Comparison of ENCODE assay signal across 20 cellular contexts in the genomic region with DNA sequence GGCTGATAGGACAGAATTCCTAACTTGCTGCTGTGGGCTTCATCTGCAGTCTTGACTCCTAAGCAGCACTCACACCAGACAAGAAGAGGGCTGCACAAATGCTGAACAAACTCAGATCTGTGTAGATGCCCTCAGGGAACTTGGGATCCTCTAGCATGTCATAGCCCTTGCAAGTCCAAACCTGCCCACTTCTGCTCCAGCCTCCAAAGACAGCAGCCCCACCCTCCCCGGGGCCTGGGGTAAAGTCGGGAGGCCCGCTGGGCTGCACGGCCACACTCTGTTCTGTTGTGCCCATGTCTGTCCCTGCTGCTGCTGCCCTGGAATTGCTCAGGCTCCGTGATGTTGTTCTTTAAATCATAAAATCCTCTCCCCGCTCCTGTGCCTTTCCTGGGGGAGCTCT. TPM values are rescaled to one million over a fixed set of nuclear protein-coding genes. Genes with fewer than 3 reads are reported as not detected.
DNase-seq lines count a peak whose midpoint lies in the region; ATAC-seq, FAIRE-seq and TF ChIP-seq lines count a peak whose summit lies in the region.
"Had no signal": no experiment of that assay in that cellular context is flagged by ENCODE, and none has a peak within 500 bp of the region (broad histone marks: within the 10 kb centered on the region; RNA-seq: fewer than 3 reads in every experiment).

No MANE protein-coding gene starts in this region.

- H3K4me2 ChIP-seq in astrocyte (ENCODE audit: low read length) (no peak overlapping the region), neuronal stem cell (ENCODE audit: insufficient read depth, low read length, poor library complexity, severe bottlenecking) (no peak overlapping the region)

- H3K23ac ChIP-seq in neuronal stem cell (ENCODE audit: low read depth, low read length, poor library complexity), result no peak overlapping the region

- H3K18ac ChIP-seq in neuronal stem cell (ENCODE audit: low read length), result peak overlapping the region; percentile 21

- peaks cover 6% of the 10 kb centered on the region for H3K27me3 ChIP-seq in astrocyte (ENCODE audit: insufficient read depth, low read length)
- peaks cover 0 to 19% (median 0%) of the 10 kb centered on the region in 3 experiments for H3K27me3 ChIP-seq in neuronal stem cell (ENCODE audit: control insufficient read depth in 3 of 3, insufficient read depth in 3 of 3, low read depth in 1 of 3, low read length in 3 of 3)
- H3K27me3 ChIP-seq: Peyer's patch had no signal

- no peak overlapping the region for H2BK12ac ChIP-seq in neuronal stem cell (ENCODE audit: low read length)

- CTCF ChIA-PET in HEK293 (lab: Yijun Ruan, JAX), result no interaction called here

- no peaks in the 10 kb centered on the region for H3K79me1 ChIP-seq in neuronal stem cell (ENCODE audit: low read depth, low read length)

- no peaks in the 10 kb centered on the region for H4K20me1 ChIP-seq in astrocyte (ENCODE audit: insufficient read depth, low read length)

- DNase-seq in NCI-H2171 treated with DMSO at 0.1 percent for 48 hours (lab: John Stamatoyannopoulos, UW), result peak; percentile 53
- no peak for DNase-seq in astrocyte (ENCODE audit: low read depth)
- no peak for DNase-seq in neuronal stem cell (ENCODE audit: low spot score)
- DNase-seq in NCI-H82 treated with DMSO at 0.1 percent for 48 hours (lab: John Stamatoyannopoulos, UW; ENCODE audit: unreplicated experiment), result no peak
- DNase-seq: activated CD4-positive, alpha-beta T cell treated with anti-CD3 and anti-CD28 coated beads for 1 hour; activated naive CD8-positive, alpha-beta T cell treated with anti-CD3 and anti-CD28 coated beads for 36 hours; naive thymus-derived CD4-positive, alpha-beta T cell; NCI-H2029 treated with DMSO at 0.1 percent for 48 hours; NCI-H82; Peyer's patch; stimulated activated naive CD8-positive, alpha-beta T cell treated with anti-CD3 and anti-CD28 coated beads, Interleukin-15, Interleukin-2, amounts not matched to agents 100 U/mL and 50 U/mL, for 24 hours; tibial artery had no signal

- H2BK15ac ChIP-seq in neuronal stem cell (ENCODE audit: low read length), result no peak overlapping the region

- H3K4me3 ChIP-seq in HEK293 (ENCODE audit: low read depth, low read length), result no peak overlapping the region
- no peak overlapping the region for H3K4me3 ChIP-seq in astrocyte (ENCODE audit: insufficient read depth, low read depth, low read length)
- no peak overlapping the region for H3K4me3 ChIP-seq in neuronal stem cell (ENCODE audit: low read length in 2 of 2)
- H3K4me3 ChIP-seq: Peyer's patch, tibial artery had no signal

- H3K14ac ChIP-seq in neuronal stem cell (ENCODE audit: low read length), result peak overlapping the region; percentile 22

- no peaks in the 10 kb centered on the region for H3K36me3 Mint-ChIP-seq in astrocyte (ENCODE audit: low read depth, unreplicated experiment)
- H3K36me3 Mint-ChIP-seq: activated naive CD8-positive, alpha-beta T cell treated with anti-CD3 and anti-CD28 coated beads for 36 hours; brain; naive thymus-derived CD4-positive, alpha-beta T cell had no signal

- H2AFZ ChIP-seq in astrocyte (ENCODE audit: low read depth, low read length) (no peak overlapping the region), neuronal stem cell (ENCODE audit: low read length) (no peak overlapping the region)
- H2AFZ ChIP-seq: parathyroid adenoma had no signal

- peak overlapping the region; percentile 12 for H3K27ac Mint-ChIP-seq in astrocyte (ENCODE audit: unreplicated experiment)
- H3K27ac Mint-ChIP-seq: activated naive CD8-positive, alpha-beta T cell treated with anti-CD3 and anti-CD28 coated beads for 36 hours had no signal

- TF ChIP-seq CTCF in HEK293 (tag by site-specific recombination; IDR thresholded peaks at IDR 0.05) (no peak), astrocyte (IDR thresholded peaks at IDR 0.05; ENCODE audit: insufficient read depth, low read depth, low read length) (no peak)

- no peak overlapping the region for H2BK120ac ChIP-seq in neuronal stem cell (ENCODE audit: low read depth, low read length)

- no peak overlapping the region for H3K27ac ChIP-seq in HEK293 (ENCODE audit: extremely low read depth, low read depth, low read length)
- H3K27ac ChIP-seq in astrocyte (ENCODE audit: low read depth, low read length), result no peak overlapping the region
- no peak overlapping the region for H3K27ac ChIP-seq in neuronal stem cell (replicated peaks; ENCODE audit: low read length)
- H3K27ac ChIP-seq: parathyroid adenoma, Peyer's patch, tibial artery had no signal

- H3K4me3 Mint-ChIP-seq in astrocyte (ENCODE audit: unreplicated experiment), result no peak overlapping the region
- H3K4me3 Mint-ChIP-seq: activated naive CD8-positive, alpha-beta T cell treated with anti-CD3 and anti-CD28 coated beads for 36 hours; activated T-helper 1 cell treated with anti-CD3 and anti-CD28 coated beads, Interleukin-12 subunit alpha, Interleukin-12 subunit beta, Interleukin-2, Interleukin-4 antibody, amounts not matched to agents 30 ng/mL and 10 ng/mL and 1 ng/mL, durations not matched to agents 14 hours and 24 hours and 36 hours; brain; naive thymus-derived CD4-positive, alpha-beta T cell had no signal

- H3K9me3 Mint-ChIP-seq in astrocyte (ENCODE audit: unreplicated experiment), result peaks cover 1% of the 10 kb centered on the region
- H3K9me3 Mint-ChIP-seq: activated naive CD8-positive, alpha-beta T cell treated with anti-CD3 and anti-CD28 coated beads for 36 hours; activated T-helper 1 cell treated with anti-CD3 and anti-CD28 coated beads, Interleukin-12 subunit alpha, Interleukin-12 subunit beta, Interleukin-2, Interleukin-4 antibody, amounts not matched to agents 30 ng/mL and 10 ng/mL and 1 ng/mL, durations not matched to agents 14 hours and 24 hours and 36 hours; brain had no signal

- H3K36me3 ChIP-seq in HEK293 (ENCODE audit: control insufficient read depth in 2 of 2, insufficient read depth in 1 of 2, low read length in 2 of 2) (no peaks in the 10 kb centered on the region), astrocyte (ENCODE audit: insufficient read depth, low read length) (no peaks in the 10 kb centered on the region), neuronal stem cell (replicated peaks in 1 of 2; ENCODE audit: control insufficient read depth in 2 of 2, insufficient read depth in 2 of 2, low read length in 2 of 2) (no peaks in the 10 kb centered on the region)
- H3K36me3 ChIP-seq: Peyer's patch, tibial artery had no signal

- H3K9me3 ChIP-seq in HEK293 (ENCODE audit: control insufficient read depth, insufficient read depth, low read depth, low read length), result no peaks in the 10 kb centered on the region
- H3K9me3 ChIP-seq in astrocyte (ENCODE audit: insufficient read depth, low read depth, low read length), result no peaks in the 10 kb centered on the region
- H3K9me3 ChIP-seq in neuronal stem cell (replicated peaks in 1 of 2; ENCODE audit: control insufficient read depth in 2 of 2, insufficient read depth in 1 of 2, low read depth in 1 of 2, low read length in 2 of 2), result no peaks in the 10 kb centered on the region
- H3K9me3 ChIP-seq: Peyer's patch, tibial artery had no signal

- peaks cover 19% of the 10 kb centered on the region for H3K4me1 Mint-ChIP-seq in astrocyte (ENCODE audit: low read depth, unreplicated experiment)

- H3K9ac ChIP-seq in astrocyte (ENCODE audit: low read length), result no peak overlapping the region
- no peak overlapping the region for H3K9ac ChIP-seq in neuronal stem cell (ENCODE audit: low read depth, low read length, poor library complexity)
- H3K9ac ChIP-seq: parathyroid adenoma had no signal

- H3K27me3 Mint-ChIP-seq in astrocyte (ENCODE audit: low read depth, unreplicated experiment), result peaks cover 37% of the 10 kb centered on the region

- POLR2A ChIA-PET in HEK293 (lab: Yijun Ruan, JAX), result no interaction called here

- no peak overlapping the region for H3K4ac ChIP-seq in neuronal stem cell (ENCODE audit: low read length)

- no peak overlapping the region for H4K91ac ChIP-seq in neuronal stem cell (ENCODE audit: low read depth, low read length, poor library complexity)

- FAIRE-seq in astrocyte (lab: Jason Lieb, UNC), result no peak
- FAIRE-seq: G401.6 had no signal

- H4K8ac ChIP-seq in neuronal stem cell (ENCODE audit: low read depth, low read length), result no peak overlapping the region

- H2AK5ac ChIP-seq in neuronal stem cell (ENCODE audit: low read depth, low read length), result no peak overlapping the region

- H3K79me2 ChIP-seq in astrocyte (ENCODE audit: insufficient read depth, low read length), result no peaks in the 10 kb centered on the region
- H3K79me2 ChIP-seq: parathyroid adenoma had no signal

- ATAC-seq in HG03097 (IDR thresholded peaks at IDR 0.05; ENCODE audit: low FRiP score, unreplicated experiment), result no peak
- ATAC-seq in HG03460 (IDR thresholded peaks at IDR 0.05; ENCODE audit: unreplicated experiment), result no peak
- ATAC-seq: naive thymus-derived CD4-positive, alpha-beta T cell; stimulated activated naive CD8-positive, alpha-beta T cell treated with anti-CD3 and anti-CD28 coated beads, Interleukin-15, Interleukin-2, amounts not matched to agents 100 U/mL and 50 U/mL, for 24 hours had no signal

- WGBS in neuronal stem cell (ENCODE audit: extremely low coverage in 2 of 2, insufficient read length in 2 of 2, insufficient replicate concordance in 1 of 2), 2 donors, result no CpG with 5 or more reads among the region's 6 CpGs

- H3K4me1 ChIP-seq in HEK293 (ENCODE audit: control insufficient read depth, insufficient read depth, low read length), result no peaks in the 10 kb centered on the region
- peaks cover 19% of the 10 kb centered on the region for H3K4me1 ChIP-seq in astrocyte (ENCODE audit: insufficient read depth, low read length)
- H3K4me1 ChIP-seq in neuronal stem cell (ENCODE audit: control insufficient read depth in 2 of 2, insufficient read depth in 1 of 2, low read depth in 1 of 2, low read length in 2 of 2), result peaks cover 0 to 7% of the 10 kb centered on the region in 2 donors
- H3K4me1 ChIP-seq: parathyroid adenoma, Peyer's patch, tibial artery had no signal

- no peak overlapping the region for H2BK5ac ChIP-seq in neuronal stem cell (ENCODE audit: low read length)

TF ChIP-seq in HEK293, 187 proteins besides CTCF, POLR2A, EP300 and RAD21 (continues in another document):
- TF ChIP-seq, protein P1, sequence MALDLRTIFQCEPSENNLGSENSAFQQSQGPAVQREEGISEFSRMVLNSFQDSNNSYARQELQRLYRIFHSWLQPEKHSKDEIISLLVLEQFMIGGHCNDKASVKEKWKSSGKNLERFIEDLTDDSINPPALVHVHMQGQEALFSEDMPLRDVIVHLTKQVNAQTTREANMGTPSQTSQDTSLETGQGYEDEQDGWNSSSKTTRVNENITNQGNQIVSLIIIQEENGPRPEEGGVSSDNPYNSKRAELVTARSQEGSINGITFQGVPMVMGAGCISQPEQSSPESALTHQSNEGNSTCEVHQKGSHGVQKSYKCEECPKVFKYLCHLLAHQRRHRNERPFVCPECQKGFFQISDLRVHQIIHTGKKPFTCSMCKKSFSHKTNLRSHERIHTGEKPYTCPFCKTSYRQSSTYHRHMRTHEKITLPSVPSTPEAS (tag by site-specific recombination; IDR thresholded peaks at IDR 0.05), result no peak
- TF ChIP-seq KLF7 (tag by site-specific recombination; IDR thresholded peaks at IDR 0.05; ENCODE audit: borderline replicate concordance) (no peak), ZNF555 (tag by site-specific recombination; conservative IDR thresholded peaks at IDR 0.05) (no peak)

RNA-seq across cellular contexts. Expression of a gene that starts 28.3 kb away (rescaled TPM):
- 0.14 TPM in 1 of 2 replicates, not detected in the other for total RNA-seq in astrocyte
- polyA plus RNA-seq in neuronal stem cell (2013, experiment 1 of 2), result 0.29 TPM
- polyA plus RNA-seq in neuronal stem cell (2013, experiment 2 of 2), result 0.29 TPM
- total RNA-seq: activated naive CD8-positive, alpha-beta T cell treated with anti-CD3 and anti-CD28 coated beads for 36 hours; activated T-helper 1 cell treated with anti-CD3 and anti-CD28 coated beads, Interleukin-12 subunit alpha, Interleukin-12 subunit beta, Interleukin-2, Interleukin-4 antibody, amounts not matched to agents 30 ng/mL and 10 ng/mL and 1 ng/mL, durations not matched to agents 14 hours and 24 hours and 36 hours; fibroblast of villous mesenchyme; naive thymus-derived CD4-positive, alpha-beta T cell; Peyer's patch had no signal
- polyA plus RNA-seq: naive thymus-derived CD4-positive, alpha-beta T cell had no signal

RNA-seq across cellular contexts. Expression of a gene that starts 59.4 kb away (rescaled TPM):
- total RNA-seq in astrocyte, result 0.19 TPM in 1 of 2 replicates, not detected in the other
- 0.13 TPM for polyA plus RNA-seq in neuronal stem cell (2013, experiment 1 of 2)
- polyA plus RNA-seq in neuronal stem cell (2013, experiment 2 of 2), result 0.08 TPM
- total RNA-seq: activated T-helper 1 cell treated with anti-CD3 and anti-CD28 coated beads, Interleukin-12 subunit alpha, Interleukin-12 subunit beta, Interleukin-2, Interleukin-4 antibody, amounts not matched to agents 30 ng/mL and 10 ng/mL and 1 ng/mL, durations not matched to agents 14 hours and 24 hours and 36 hours had no signal
